In genomic region chr6:100475554-100476325, GRCh38 we compare ENCODE assay signal across 11 cellular contexts. TPM values are rescaled to one million over a fixed set of nuclear protein-coding genes. Genes with fewer than 3 reads are reported as not detected.
DNase-seq lines count a peak whose midpoint lies in the region; ATAC-seq and TF ChIP-seq lines count a peak whose summit lies in the region.
"Had no signal": no experiment of that assay in that cellular context is flagged by ENCODE, and none has a peak within 500 bp of the region (broad histone marks: within the 10 kb centered on the region; RNA-seq: fewer than 3 reads in every experiment).

No MANE protein-coding gene starts in this region.

- in situ Hi-C loops in GM13976 (cut with MboI; ENCODE audit: low sequenced_read_pairs, unreplicated experiment): no loop called here

- no peaks in the 10 kb centered on the region for H3K9me3 Mint-ChIP-seq in MCF 10A (ENCODE audit: unreplicated experiment)
- no peaks in the 10 kb centered on the region for H3K9me3 Mint-ChIP-seq in stimulated activated effector memory CD8-positive, alpha-beta T cell treated with anti-CD3 and anti-CD28 coated beads, Interleukin-12 subunit alpha, Interleukin-12 subunit beta, amount 100 ng/mL, for 72 hours

- no peaks in the 10 kb centered on the region for H3K4me1 ChIP-seq in breast epithelium

- H3K27me3 Mint-ChIP-seq in MCF 10A (ENCODE audit: insufficient read depth, unreplicated experiment): no peaks in the 10 kb centered on the region

- TF ChIP-seq CTCF in MCF 10A (IDR thresholded peaks at IDR 0.05; ENCODE audit: unreplicated experiment) (no peak), breast epithelium (IDR thresholded peaks at IDR 0.05) (no peak), GM13976 (IDR thresholded peaks at IDR 0.05; ENCODE audit: borderline replicate concordance, control extremely low read depth, extremely low read depth, insufficient read depth, missing control alignments) (no peak)

- TF ChIP-seq POLR2A in breast epithelium (IDR thresholded peaks at IDR 0.05): no peak

- BruUV-seq in MCF 10A (replicated peaks; lab: Mats Ljungman, UMichigan): no TSS peak

- POLR2A ChIA-PET in MCF 10A (lab: Yijun Ruan, JAX): interaction anchor here (0.6 kb wide), 1 partner anchor 609 kb away, joined by 3 read pairs; no protein-coding TSS in a partner anchor

- H3K27me3 ChIP-seq in breast epithelium: peaks cover 0 to 24% of the 10 kb centered on the region in 2 donors
- H3K27me3 ChIP-seq: SJSA1 had no signal

- no peak overlapping the region for H3K27ac Mint-ChIP-seq in MCF 10A (ENCODE audit: low read depth, unreplicated experiment)
- no peak overlapping the region for H3K27ac Mint-ChIP-seq in stimulated activated effector memory CD8-positive, alpha-beta T cell treated with anti-CD3 and anti-CD28 coated beads, Interleukin-12 subunit alpha, Interleukin-12 subunit beta, amount 100 ng/mL, for 72 hours

- no peaks in the 10 kb centered on the region for H3K9me3 ChIP-seq in breast epithelium
- H3K9me3 ChIP-seq: SJSA1 had no signal

- CTCF ChIA-PET in MCF 10A (lab: Yijun Ruan, JAX): interaction anchor here (0.5 to 2.8 kb wide), 8 partner anchors 15 to 674 kb away, joined by 3 to 19 read pairs (median 3); no protein-coding TSS in a partner anchor

- peaks cover 7% of the 10 kb centered on the region for H3K4me1 Mint-ChIP-seq in MCF 10A (ENCODE audit: insufficient read depth, unreplicated experiment)
- H3K4me1 Mint-ChIP-seq in stimulated activated effector memory CD8-positive, alpha-beta T cell treated with anti-CD3 and anti-CD28 coated beads, Interleukin-12 subunit alpha, Interleukin-12 subunit beta, amount 100 ng/mL, for 72 hours: no peaks in the 10 kb centered on the region

- no peaks in the 10 kb centered on the region for H3K36me3 ChIP-seq in breast epithelium
- H3K36me3 ChIP-seq: SJSA1 had no signal

- DNase-seq in MCF 10A (ENCODE audit: unreplicated experiment) (peak; percentile 68), breast epithelium (ENCODE audit: low spot score in 2 of 2) (no peak), SHP77 (lab: John Stamatoyannopoulos, UW) (no peak), GM13976 (ENCODE audit: low spot score) (no peak)
- DNase-seq in stimulated activated effector memory CD8-positive, alpha-beta T cell treated with anti-CD3 and anti-CD28 coated beads, Interleukin-12 subunit alpha, Interleukin-12 subunit beta, amount 100 ng/mL, for 72 hours (ENCODE audit: low spot score in 2 of 2): peak in 1 of 2 donors; percentile 50
- DNase-seq in stimulated activated CD4-positive, alpha-beta T cell treated with anti-CD3 and anti-CD28 coated beads, Interleukin-1b, Interleukin-23, amount 100 ng/mL, for 48 hours: no peak
- DNase-seq: dermis blood vessel endothelial cell, NCI-H1436 had no signal

- H3K36me3 Mint-ChIP-seq in MCF 10A (ENCODE audit: insufficient read depth, unreplicated experiment): no peaks in the 10 kb centered on the region
- no peaks in the 10 kb centered on the region for H3K36me3 Mint-ChIP-seq in stimulated activated effector memory CD8-positive, alpha-beta T cell treated with anti-CD3 and anti-CD28 coated beads, Interleukin-12 subunit alpha, Interleukin-12 subunit beta, amount 100 ng/mL, for 72 hours

- no peak overlapping the region for H3K27ac ChIP-seq in breast epithelium
- H3K27ac ChIP-seq: SJSA1 had no signal

- H3K4me3 Mint-ChIP-seq in MCF 10A (ENCODE audit: unreplicated experiment): no peak overlapping the region
- no peak overlapping the region for H3K4me3 Mint-ChIP-seq in stimulated activated effector memory CD8-positive, alpha-beta T cell treated with anti-CD3 and anti-CD28 coated beads, Interleukin-12 subunit alpha, Interleukin-12 subunit beta, amount 100 ng/mL, for 72 hours

- intact Hi-C loops in MCF 10A (cut with micrococcal nuclease) (loop anchor here (5.0 kb wide), 2 partner anchors 182 to 608 kb away; no protein-coding TSS in a partner anchor), breast epithelium (cut with DNase I; ENCODE audit: low total_unique reads) (no loop called here)

- no peak overlapping the region for H3K4me3 ChIP-seq in breast epithelium
- H3K4me3 ChIP-seq: SJSA1 had no signal

- ATAC-seq in HG02571 (IDR thresholded peaks at IDR 0.05; ENCODE audit: unreplicated experiment): peak; percentile 73
- peak; percentile 53 for ATAC-seq in HG03460 (IDR thresholded peaks at IDR 0.05; ENCODE audit: unreplicated experiment)
- ATAC-seq in stimulated activated effector memory CD8-positive, alpha-beta T cell treated with anti-CD3 and anti-CD28 coated beads, Interleukin-12 subunit alpha, Interleukin-12 subunit beta, amount 100 ng/mL, for 72 hours: peak; percentile 78

RNA-seq across cellular contexts. Expression of gene SIM1, which starts 11.0 kb away (rescaled TPM):
- not detected in 2 replicates for total RNA-seq in MCF 10A (2022)
- 1 to 10 TPM in 2 of 3 donors, under 1 TPM in 1; 0.59 to 7.2 (median 2.0) TPM for total RNA-seq in breast epithelium
